14 cellular contexts compared by ENCODE assay signal in the genomic region with DNA sequence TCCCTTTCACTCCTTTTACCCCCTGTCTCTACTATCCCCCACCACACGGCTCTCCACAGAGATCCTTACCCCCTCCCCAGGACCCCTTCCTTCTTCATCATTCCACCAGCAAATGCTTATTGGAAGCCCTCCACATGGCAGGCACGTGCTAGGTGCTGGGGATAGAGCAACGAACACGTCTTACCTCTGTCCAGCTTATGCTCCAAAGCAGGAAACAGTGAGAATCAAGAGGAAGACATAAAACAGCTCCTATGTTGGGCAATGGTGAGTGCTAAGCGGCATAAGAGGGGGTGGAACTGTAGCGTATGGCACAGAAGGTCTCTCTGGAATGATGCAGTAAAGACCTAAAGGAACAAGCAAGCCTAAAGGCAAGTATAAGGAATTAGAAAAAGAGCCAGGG.
"Had no signal": no experiment of that assay in that cellular context is flagged by ENCODE, and none has a peak within 500 bp of the region (broad histone marks: within the 10 kb centered on the region; RNA-seq: fewer than 3 reads in every experiment).

No MANE protein-coding gene starts in this region.

- H3K4me1 ChIP-seq: foreskin keratinocyte, upper lobe of right lung had no signal

- H3K27me3 ChIP-seq: foreskin keratinocyte, right atrium auricular region, upper lobe of right lung had no signal

- ATAC-seq: activated CD4-positive, alpha-beta T cell treated with anti-CD3 and anti-CD28 coated beads for 36 hours; activated naive CD8-positive, alpha-beta T cell treated with anti-CD3 and anti-CD28 coated beads, Interleukin-2, amount 50 U/mL, for 24 hours; foreskin keratinocyte; left colon; T-cell had no signal

- H3K27ac ChIP-seq: foreskin keratinocyte, right atrium auricular region, upper lobe of right lung, WERI-Rb-1 had no signal

- H3K4me3 ChIP-seq: right atrium auricular region, upper lobe of right lung had no signal

- H3K36me3 ChIP-seq: right atrium auricular region, upper lobe of right lung, WERI-Rb-1 had no signal

- H3K9me3 ChIP-seq: right atrium auricular region, upper lobe of right lung had no signal

- DNase-seq: activated CD4-positive, alpha-beta memory T cell treated with anti-CD3 and anti-CD28 coated beads, Interleukin-2, amount 10 ng/mL, durations not matched to agents 7 days and 5 days; activated CD4-positive, alpha-beta T cell treated with anti-CD3 and anti-CD28 coated beads for 36 hours; activated naive CD8-positive, alpha-beta T cell treated with anti-CD3 and anti-CD28 coated beads, Interleukin-2, amount 50 U/mL, for 24 hours; activated T-cell treated with anti-CD3 and anti-CD28 coated beads, Interleukin-2, amount 50 U/mL, for 72 hours; erythroblast; foreskin keratinocyte; left colon; naive B cell; stimulated activated CD4-positive, alpha-beta T cell treated with anti-CD3 and anti-CD28 coated beads, Interleukin-2, amount 100 ng/mL, for 24 hours; stimulated activated naive CD4-positive, alpha-beta T cell; T-cell; upper lobe of right lung; WERI-Rb-1 had no signal
